24 cellular contexts compared by ENCODE assay signal in genomic region chr10:63770523-63770922, GRCh38.
A peak's percentile ranks its signal among the peaks of the same experiment; 100 is the strongest.
DNase-seq lines count a peak whose midpoint lies in the region; ATAC-seq and TF ChIP-seq lines count a peak whose summit lies in the region.
"Had no signal": no experiment of that assay in that cellular context is flagged by ENCODE, and none has a peak within 500 bp of the region (broad histone marks: within the 10 kb centered on the region; RNA-seq: fewer than 3 reads in every experiment).

No MANE protein-coding gene starts in this region.

- no peaks in the 10 kb centered on the region for H3K9me3 Mint-ChIP-seq in nephron progenitor cell
- H3K9me3 Mint-ChIP-seq: CD8-positive, alpha-beta memory T cell had no signal

- no peak for TF ChIP-seq CTCF in HEK293 (tag by site-specific recombination; IDR thresholded peaks at IDR 0.05)
- peak; percentile 22; the same call in 1 of the 2 replicates for TF ChIP-seq CTCF in Panc1 (IDR thresholded peaks at IDR 0.05)
- TF ChIP-seq CTCF in nephron progenitor cell (IDR thresholded peaks at IDR 0.05), result no peak

- in situ Hi-C loops in Panc1 (cut with HindIII; ENCODE audit: low pct_unique_long_range_greater_than_20kb, low sequenced_read_pairs), result no loop called here

- no peaks in the 10 kb centered on the region for H3K4me1 ChIP-seq in HEK293 (ENCODE audit: control insufficient read depth, insufficient read depth, low read length)
- no peaks in the 10 kb centered on the region for H3K4me1 ChIP-seq in Panc1 (ENCODE audit: control insufficient read depth, insufficient read depth, low read length)
- H3K4me1 ChIP-seq: BLaER1 treated with 17β-estradiol and CSF1 and Interleukin-3, amounts not matched to agents 10 nM and 100 nM had no signal

- no TSS peak for BruUV-seq in Panc1 (replicated peaks; lab: Mats Ljungman, UMichigan)

- POLR2A ChIA-PET in HEK293 (lab: Yijun Ruan, JAX), result no interaction called here
- POLR2A ChIA-PET in Panc1 (lab: Charles Lee), result no interaction called here

- CTCF ChIA-PET in HEK293 (lab: Yijun Ruan, JAX) (interaction anchor here (0.7 to 5.6 kb wide), 5 partner anchors 15 to 604 kb away, joined by 3 to 68 read pairs (median 5); no protein-coding TSS in a partner anchor), Panc1 (lab: Charles Lee) (no interaction called here)

- H3K27ac ChIP-seq in HEK293 (ENCODE audit: extremely low read depth, low read depth, low read length) (no peak overlapping the region), Panc1 (ENCODE audit: low read length) (no peak overlapping the region)
- H3K27ac ChIP-seq: BLaER1 treated with 17β-estradiol and CSF1 and Interleukin-3, amounts not matched to agents 10 nM and 100 nM had no signal

- H3K9me3 ChIP-seq in HEK293 (ENCODE audit: control insufficient read depth, insufficient read depth, low read depth, low read length) (no peaks in the 10 kb centered on the region), Panc1 (ENCODE audit: control insufficient read depth, insufficient read depth, low read depth, low read length) (no peaks in the 10 kb centered on the region)
- H3K9me3 ChIP-seq: BLaER1 treated with 17β-estradiol and CSF1 and Interleukin-3, amounts not matched to agents 10 nM and 100 nM; MG63 had no signal

- H3K27ac Mint-ChIP-seq in nephron progenitor cell, result peak overlapping the region; percentile 10
- H3K27ac Mint-ChIP-seq: CD8-positive, alpha-beta memory T cell had no signal

- peaks cover 19% of the 10 kb centered on the region for H3K27me3 ChIP-seq in Panc1 (ENCODE audit: control insufficient read depth, insufficient read depth, low read length)
- H3K27me3 ChIP-seq: BLaER1 treated with 17β-estradiol and CSF1 and Interleukin-3, amounts not matched to agents 10 nM and 100 nM had no signal

- no peaks in the 10 kb centered on the region for H3K36me3 ChIP-seq in HEK293 (ENCODE audit: control insufficient read depth in 2 of 2, insufficient read depth in 1 of 2, low read length in 2 of 2)
- H3K36me3 ChIP-seq in Panc1 (ENCODE audit: control insufficient read depth, insufficient read depth, low read length), result no peaks in the 10 kb centered on the region
- H3K36me3 ChIP-seq: BLaER1 treated with 17β-estradiol and CSF1 and Interleukin-3, amounts not matched to agents 10 nM and 100 nM; MG63 had no signal

- DNase-seq in DMS53 (lab: John Stamatoyannopoulos, UW), result peak; percentile 3
- no peak for DNase-seq in DMS53 treated with DMSO at 0.1 percent for 48 hours (lab: John Stamatoyannopoulos, UW; ENCODE audit: unreplicated experiment)
- no peak for DNase-seq in Panc1 (ENCODE audit: low read depth, low spot score)
- DNase-seq in nephron progenitor cell, result no peak
- no peak for DNase-seq in GM03348 (ENCODE audit: low spot score)
- no peak for DNase-seq in inferior parietal cortex (ENCODE audit: extremely low spot score)
- DNase-seq: 8988T; CD8-positive, alpha-beta memory T cell; DMS79; HCEC 1CT; Kasumi-1; MG63; NCI-H1048; NCI-H1417 treated with DMSO at 0.1 percent for 48 hours; NCI-H187; NCI-H2107; NCI-H2227 treated with DMSO at 0.1 percent for 48 hours; NCI-H510A; NCI-H748 treated with DMSO at 0.1 percent for 48 hours had no signal

- no peak overlapping the region for H3K4me3 Mint-ChIP-seq in nephron progenitor cell
- H3K4me3 Mint-ChIP-seq: CD8-positive, alpha-beta memory T cell had no signal

- peaks cover 3% of the 10 kb centered on the region for H3K27me3 Mint-ChIP-seq in nephron progenitor cell (ENCODE audit: low read depth, poor library complexity)

- H3K36me3 Mint-ChIP-seq in nephron progenitor cell (ENCODE audit: low read depth), result no peaks in the 10 kb centered on the region
- H3K36me3 Mint-ChIP-seq: CD8-positive, alpha-beta memory T cell had no signal

- intact Hi-C loops in Panc1 (cut with micrococcal nuclease; ENCODE audit: unreplicated experiment), result no loop called here

- H3K4me1 Mint-ChIP-seq in nephron progenitor cell, result peaks cover 18% of the 10 kb centered on the region
- H3K4me1 Mint-ChIP-seq: CD8-positive, alpha-beta memory T cell had no signal

- H3K4me3 ChIP-seq in HEK293 (ENCODE audit: low read depth, low read length) (no peak overlapping the region), Panc1 (ENCODE audit: low read depth in 2 of 2, low read length in 2 of 2) (no peak overlapping the region)
- H3K4me3 ChIP-seq: BLaER1 treated with 17β-estradiol and CSF1 and Interleukin-3, amounts not matched to agents 10 nM and 100 nM; GM12878; MG63 had no signal

- ATAC-seq in Panc1 (no peak), HG03045 (IDR thresholded peaks at IDR 0.05; ENCODE audit: unreplicated experiment) (no peak)
- ATAC-seq: GM12878, SK-N-SH treated with all-trans-retinoic acid at 6 μM for 48 hours had no signal

TF ChIP-seq in HEK293, 187 proteins besides CTCF, POLR2A, EP300 and RAD21:
- TF ChIP-seq SCRT1 (tag by site-specific recombination; IDR thresholded peaks at IDR 0.05; ENCODE audit: borderline replicate concordance) (peak; percentile 73; the same call in 1 of the 2 replicates), ZNF169 (tag by site-specific recombination; IDR thresholded peaks at IDR 0.05) (no peak), PRDM2 (tag by site-specific recombination; IDR thresholded peaks at IDR 0.05; ENCODE audit: borderline replicate concordance) (no peak), BCL11A (tag by site-specific recombination; IDR thresholded peaks at IDR 0.05; ENCODE audit: low read depth) (no peak), SCRT2 (tag by site-specific recombination; IDR thresholded peaks at IDR 0.05) (peak; percentile 78)
